3 cellular contexts compared by ENCODE assay signal in genomic region chr3:94532951-94533350, GRCh38.
"Had no signal": no experiment of that assay in that cellular context is flagged by ENCODE, and none has a peak within 500 bp of the region (broad histone marks: within the 10 kb centered on the region; RNA-seq: fewer than 3 reads in every experiment).

No MANE protein-coding gene starts in this region.

- ATAC-seq: GM12878 had no signal

- DNase-seq: GDM1, GF-D8 had no signal
